Comparison of ENCODE assay signal across 26 cellular contexts in genomic region chr7:93819699-93820098, GRCh38.
"Had no signal": no experiment of that assay in that cellular context is flagged by ENCODE, and none has a peak within 500 bp of the region (broad histone marks: within the 10 kb centered on the region; RNA-seq: fewer than 3 reads in every experiment).

No MANE protein-coding gene starts in this region.

- DNase-seq: stimulated activated CD4-positive, alpha-beta T cell treated with anti-CD3 and anti-CD28 coated beads, Interleukin-2, amount 100 ng/mL, for 48 hours; stimulated activated CD4-positive, alpha-beta T cell treated with anti-CD3 and anti-CD28 coated beads, Interleukin-4, amount 100 ng/mL, for 1 hour; stimulated activated CD4-positive, alpha-beta T cell treated with anti-CD3 and anti-CD28 coated beads, Interleukin-4, amount 100 ng/mL, for 24 hours; stimulated activated CD4-positive, alpha-beta T cell treated with anti-CD3 and anti-CD28 coated beads, Interleukin-4, amount 100 ng/mL, for 4 hours; stimulated activated CD8-positive, alpha-beta memory T cell treated with anti-CD3 and anti-CD28 coated beads, Interleukin-4, amount 100 ng/mL, for 48 hours; stimulated activated naive B cell treated with anti-CD40 and anti-IgM and Interleukin-4, amounts not matched to agents 10 μg/mL and 1 μg/mL and 100 μg/mL, for 72 hours; stimulated activated naive CD4-positive, alpha-beta T cell; stimulated activated naive CD4-positive, alpha-beta T cell treated with Interleukin-2 at 50 U/mL for 16 hours; stimulated activated naive CD8-positive, alpha-beta T cell treated with anti-CD3 and anti-CD28 coated beads, Interleukin-15, amount 100 ng/mL, for 72 hours; stimulated activated naive CD8-positive, alpha-beta T cell treated with anti-CD3 and anti-CD28 coated beads, Interleukin-15, Interleukin-2, amounts not matched to agents 100 U/mL and 50 U/mL, for 24 hours; stomach; substantia nigra; testis; thyroid gland; tibial artery; transverse colon; trophoblast cell; upper lobe of left lung; upper lobe of right lung; uterus had no signal

- H3K27me3 ChIP-seq: stomach, suprapubic skin, testis, thyroid gland, tibial artery, tibial nerve, transverse colon, upper lobe of left lung, upper lobe of right lung, uterus, vagina had no signal

- H3K36me3 ChIP-seq: stomach, suprapubic skin, thoracic aorta, thyroid gland, tibial artery, tibial nerve, transverse colon, upper lobe of left lung, upper lobe of right lung, uterus, vagina had no signal

- H3K27ac ChIP-seq: stomach, suprapubic skin, testis, thoracic aorta, thyroid gland, tibial artery, tibial nerve, transverse colon, upper lobe of left lung, upper lobe of right lung, uterus, vagina had no signal

- H3K4me3 ChIP-seq: stomach, suprapubic skin, testis, thoracic aorta, thyroid gland, tibial artery, tibial nerve, transverse colon, upper lobe of left lung, upper lobe of right lung, uterus, vagina had no signal

- ATAC-seq: stimulated activated effector memory CD8-positive, alpha-beta T cell treated with anti-CD3 and anti-CD28 coated beads, Interleukin-12 subunit alpha, Interleukin-12 subunit beta, amount 100 ng/mL, for 72 hours; stimulated activated memory B cell treated with anti-CD40 and anti-IgM and Interleukin-4, amounts not matched to agents 10 μg/mL and 1 μg/mL and 100 μg/mL, for 72 hours; stimulated activated naive B cell treated with anti-CD40 and anti-IgM and Interleukin-4, amounts not matched to agents 10 μg/mL and 1 μg/mL and 100 μg/mL, for 72 hours; stimulated activated naive CD8-positive, alpha-beta T cell treated with anti-CD3 and anti-CD28 coated beads, Interleukin-15, amount 100 ng/mL, for 72 hours; stimulated activated naive CD8-positive, alpha-beta T cell treated with anti-CD3 and anti-CD28 coated beads, Interleukin-15, Interleukin-2, amounts not matched to agents 100 U/mL and 50 U/mL, for 24 hours; upper lobe of right lung had no signal

- H3K4me1 ChIP-seq: stomach, suprapubic skin, testis, thyroid gland, tibial nerve, transverse colon, upper lobe of left lung, upper lobe of right lung, uterus, vagina had no signal

- H3K9me3 ChIP-seq: stomach, suprapubic skin, testis, thoracic aorta, thyroid gland, tibial artery, tibial nerve, transverse colon, upper lobe of left lung, upper lobe of right lung, uterus, vagina had no signal
